8 cellular contexts compared by ENCODE assay signal in genomic region chrX:44343412-44343942, GRCh38. TPM values are rescaled to one million over a fixed set of nuclear protein-coding genes. Genes with fewer than 3 reads are reported as not detected.
DNase-seq lines count a peak whose midpoint lies in the region; ATAC-seq, FAIRE-seq and TF ChIP-seq lines count a peak whose summit lies in the region.

A gene with protein sequence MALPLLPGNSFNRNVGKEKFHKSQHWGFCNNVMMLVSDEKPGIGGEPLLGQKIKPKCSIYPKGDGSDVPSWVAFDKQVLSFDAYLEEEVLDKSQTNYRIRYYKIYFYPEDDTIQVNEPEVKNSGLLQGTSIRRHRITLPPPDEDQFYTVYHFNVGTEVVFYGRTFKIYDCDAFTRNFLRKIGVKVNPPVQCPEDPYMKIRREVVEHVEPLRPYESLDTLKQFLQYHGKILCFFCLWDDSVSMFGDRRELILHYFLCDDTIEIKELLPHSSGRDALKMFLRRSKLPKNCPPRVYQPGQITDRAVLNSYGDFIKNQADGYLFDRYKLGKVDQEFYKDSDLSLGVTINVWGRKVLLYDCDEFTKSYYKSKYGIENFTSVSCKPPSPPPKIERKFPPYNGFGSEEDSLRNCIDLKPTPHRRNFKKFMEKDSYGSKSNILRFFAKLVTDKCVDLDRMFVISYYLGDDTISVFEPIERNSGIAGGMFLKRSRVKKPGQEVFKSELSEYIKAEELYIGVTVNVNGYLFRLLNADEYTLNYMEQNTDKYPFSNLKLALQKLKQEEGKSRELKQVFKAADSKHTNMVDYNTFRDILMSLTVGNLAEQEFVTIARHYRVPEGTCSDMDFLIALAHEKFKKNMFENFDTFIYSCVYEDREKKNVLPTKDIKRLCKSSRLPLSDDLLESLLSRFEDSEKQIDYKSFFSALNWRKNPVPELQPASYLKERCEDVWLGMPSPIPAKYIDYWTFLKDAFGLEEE (minus strand): TSS chrX:44343672. CDS start chrX:44343588, 84 bp downstream.

- H3K4me3 Mint-ChIP-seq in T-helper 17 cell, result peak within 1 kb of the TSS; percentile 96
- peak within 1 kb of the TSS; percentile 34 to 78 (median 58) for H3K4me3 Mint-ChIP-seq in brain

- H3K4me1 Mint-ChIP-seq in T-helper 17 cell (peaks cover 11% of the 10 kb centered on the region), brain (peaks cover 15% of the 10 kb centered on the region)

- no peaks in the 10 kb centered on the region for H3K9me3 ChIP-seq in T-helper 17 cell (ENCODE audit: control insufficient read depth, low read length, poor library complexity, severe bottlenecking)

- no peak for TF ChIP-seq CTCF in brain (conservative IDR thresholded peaks at IDR 0.05)

- H3K36me3 Mint-ChIP-seq in T-helper 17 cell (ENCODE audit: low read depth), result no peaks in the 10 kb centered on the region
- H3K36me3 Mint-ChIP-seq in brain, result no peaks in the 10 kb centered on the region

- H3K27ac Mint-ChIP-seq in T-helper 17 cell, result peak within 1 kb of the TSS; percentile 97
- H3K27ac Mint-ChIP-seq in brain, result peak within 1 kb of the TSS in 2 of 5 experiments; percentile 32 to 64

- DNase-seq in GM19239 (ENCODE audit: insufficient read length, low spot score) (peak; percentile 1), T-helper 17 cell (peak; percentile 43 to 56 (median 49)), iPS-NIHi11 (ENCODE audit: low spot score) (peak; percentile 49), Kasumi-1 (lab: John Stamatoyannopoulos, UW) (no peak)
- DNase-seq in stimulated activated CD4-positive, alpha-beta T cell treated with anti-CD3 and anti-CD28 coated beads, Interleukin-12 subunit alpha, Interleukin-12 subunit beta, amount 100 ng/mL, for 4 hours, result peak; percentile 19

- no peaks in the 10 kb centered on the region for H3K27me3 Mint-ChIP-seq in T-helper 17 cell
- H3K27me3 Mint-ChIP-seq in brain, result no peaks in the 10 kb centered on the region

- ATAC-seq in T-helper 17 cell, result peak; percentile 71
- no peak for ATAC-seq in HG02852 (IDR thresholded peaks at IDR 0.05; ENCODE audit: unreplicated experiment)
- no peak for ATAC-seq in HG03571 (IDR thresholded peaks at IDR 0.05; ENCODE audit: unreplicated experiment)

- H3K9me3 Mint-ChIP-seq in brain, result peaks cover 0 to 3% (median 0%) of the 10 kb centered on the region in 5 experiments

- FAIRE-seq in GM19239 (lab: Jason Lieb, UNC), result no peak

RNA-seq across cellular contexts. Expression of the gene that starts here (rescaled TPM):
- 1 to 10 TPM; 2.1 to 2.2 TPM for total RNA-seq in T-helper 17 cell
- polyA plus RNA-seq in brain (ENCODE audit: insufficient read depth, low read depth, low replicate concordance), result 0.29 TPM

Comparison
In these comparisons a context has a peak if more than half of its experiments do, and no peak if none do; other contexts are left out.
1. DNase-seq: peak in GM19239 (single experiment), T-helper 17 cell (3 of 3), iPS-NIHi11 (single experiment) and stimulated activated CD4-positive, alpha-beta T cell treated with anti-CD3 and anti-CD28 coated beads, Interleukin-12 subunit alpha, Interleukin-12 subunit beta, amount 100 ng/mL, for 4 hours (single experiment); none in Kasumi-1 (0 of 2).